In the genomic region with DNA sequence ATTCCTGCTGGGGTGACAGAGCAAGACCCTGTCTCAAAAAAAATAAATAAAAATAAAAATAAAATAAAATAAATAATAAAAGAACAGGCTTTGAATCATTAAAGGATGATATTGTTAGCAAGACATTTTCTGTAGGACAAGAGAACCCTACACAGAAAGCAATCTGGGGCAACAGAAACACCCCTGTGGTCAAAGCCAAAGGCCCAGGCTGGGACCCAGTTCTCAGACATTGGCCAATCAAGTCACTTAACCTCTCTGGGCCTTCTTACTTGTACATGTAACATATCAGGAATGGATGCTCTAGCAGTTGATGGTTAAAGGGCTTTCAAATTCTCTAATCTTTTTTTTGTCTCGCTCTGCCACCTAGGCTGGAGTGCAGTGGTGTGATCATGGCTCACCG, we compare ENCODE assay signal across 16 cellular contexts. TPM values are rescaled to one million over a fixed set of nuclear protein-coding genes. Genes with fewer than 3 reads are reported as not detected.
"Had no signal": no experiment of that assay in that cellular context is flagged by ENCODE, and none has a peak within 500 bp of the region (broad histone marks: within the 10 kb centered on the region; RNA-seq: fewer than 3 reads in every experiment).

No MANE protein-coding gene starts in this region.

- H3K4me3 Mint-ChIP-seq: dendritic cell treated with granulocyte-macrophage colony-stimulating factor and Interleukin-4, amounts not matched to agents 40 ng/mL and 50 ng/mL, for 4 days; nephron progenitor cell had no signal

- H3K27ac Mint-ChIP-seq: dendritic cell treated with granulocyte-macrophage colony-stimulating factor and Interleukin-4, amounts not matched to agents 40 ng/mL and 50 ng/mL, for 4 days had no signal

- H3K9me3 Mint-ChIP-seq: dendritic cell treated with granulocyte-macrophage colony-stimulating factor and Interleukin-4, amounts not matched to agents 40 ng/mL and 50 ng/mL, for 4 days; nephron progenitor cell had no signal

- H3K27me3 Mint-ChIP-seq: dendritic cell treated with granulocyte-macrophage colony-stimulating factor and Interleukin-4, amounts not matched to agents 40 ng/mL and 50 ng/mL, for 4 days had no signal

- H3K9me3 ChIP-seq: esophagus muscularis mucosa, gastroesophageal sphincter, heart left ventricle, right atrium auricular region, suprapubic skin, transverse colon, uterus had no signal

- FAIRE-seq: bronchial epithelial cell, endothelial cell of umbilical vein had no signal

- H3K4me1 ChIP-seq: esophagus muscularis mucosa, gastroesophageal sphincter, right atrium auricular region, suprapubic skin, transverse colon, uterus had no signal

- ATAC-seq: gastroesophageal sphincter, left ventricle myocardium superior had no signal

- H3K27ac ChIP-seq: esophagus muscularis mucosa, gastroesophageal sphincter, right atrium auricular region, suprapubic skin, transverse colon, uterus, WERI-Rb-1 had no signal

- H3K4me3 ChIP-seq: esophagus muscularis mucosa, gastroesophageal sphincter, heart left ventricle, right atrium auricular region, suprapubic skin, transverse colon, uterus had no signal

- H3K27me3 ChIP-seq: esophagus muscularis mucosa, gastroesophageal sphincter, heart left ventricle, right atrium auricular region, suprapubic skin, transverse colon, uterus had no signal

- H3K36me3 ChIP-seq: esophagus muscularis mucosa, gastroesophageal sphincter, heart left ventricle, right atrium auricular region, suprapubic skin, transverse colon, uterus, WERI-Rb-1 had no signal

- DNase-seq: activated naive CD4-positive, alpha-beta T cell treated with anti-CD3 and anti-CD28 coated beads, Interleukin-2, amount 50 U/mL, for 16 hours; effector CD8-positive, alpha-beta T cell; heart left ventricle; left ventricle myocardium superior; nephron progenitor cell; transverse colon; uterus; WERI-Rb-1 had no signal

RNA-seq across cellular contexts. Expression of gene TESC, which starts 35.5 kb away (rescaled TPM):
- total RNA-seq: bronchial epithelial cell, myocyte had no signal
